1 cellular context compared by ENCODE assay signal in the genomic region with DNA sequence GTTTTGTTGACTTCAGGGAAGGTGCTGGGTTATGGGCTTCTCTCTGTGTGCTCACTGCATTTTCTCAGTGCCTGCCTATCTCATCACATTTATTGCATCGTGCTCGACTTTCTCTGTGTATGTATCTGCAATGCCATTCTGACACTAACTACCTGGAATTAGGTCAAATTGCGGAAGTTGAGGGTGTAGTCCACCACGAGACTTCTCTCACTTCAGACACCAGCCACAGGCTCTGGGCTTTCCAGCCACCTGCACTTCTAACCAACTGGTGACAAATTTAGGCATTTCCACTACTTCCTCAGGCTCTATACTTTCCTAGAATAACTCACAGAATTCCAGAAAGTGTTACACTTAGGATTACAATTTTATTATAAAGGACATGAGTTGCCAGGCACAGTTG.
TF ChIP-seq lines count a peak whose summit lies in the region.

No MANE protein-coding gene starts in this region.

TF ChIP-seq in SK-N-SH, 30 proteins besides CTCF, POLR2A, EP300 and RAD21 (continued from another document):
- TF ChIP-seq MXI1 (IDR thresholded peaks at IDR 0.05; ENCODE audit: low read depth, low read length) (no peak), EZH2phosphoT487 (IDR thresholded peaks at IDR 0.05; ENCODE audit: borderline replicate concordance, low read depth) (no peak), POLR2AphosphoS5 (IDR thresholded peaks at IDR 0.05; ENCODE audit: low read depth, low read length) (no peak), TAF1 (IDR thresholded peaks at IDR 0.05; ENCODE audit: borderline replicate concordance, low read depth, low read length) (no peak), JUND (IDR thresholded peaks at IDR 0.05) (no peak), MEF2A (IDR thresholded peaks at IDR 0.05; ENCODE audit: borderline replicate concordance, low read depth) (no peak), SMC3 (IDR thresholded peaks at IDR 0.05; ENCODE audit: low read depth, low read length) (no peak), YY1 (IDR thresholded peaks at IDR 0.05; ENCODE audit: low read depth) (no peak), RFX5 (IDR thresholded peaks at IDR 0.05; ENCODE audit: low read length) (no peak), NRF1 (IDR thresholded peaks at IDR 0.05; ENCODE audit: low read depth, low read length) (no peak), GABPA (IDR thresholded peaks at IDR 0.05; ENCODE audit: low read depth) (no peak), TEAD4 (IDR thresholded peaks at IDR 0.05; ENCODE audit: borderline replicate concordance, insufficient read depth) (no peak)
- TF ChIP-seq, protein P1, sequence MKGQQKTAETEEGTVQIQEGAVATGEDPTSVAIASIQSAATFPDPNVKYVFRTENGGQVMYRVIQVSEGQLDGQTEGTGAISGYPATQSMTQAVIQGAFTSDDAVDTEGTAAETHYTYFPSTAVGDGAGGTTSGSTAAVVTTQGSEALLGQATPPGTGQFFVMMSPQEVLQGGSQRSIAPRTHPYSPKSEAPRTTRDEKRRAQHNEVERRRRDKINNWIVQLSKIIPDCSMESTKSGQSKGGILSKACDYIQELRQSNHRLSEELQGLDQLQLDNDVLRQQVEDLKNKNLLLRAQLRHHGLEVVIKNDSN (IDR thresholded peaks at IDR 0.05; ENCODE audit: borderline replicate concordance, low read depth), result no peak
- TF ChIP-seq, protein P2, sequence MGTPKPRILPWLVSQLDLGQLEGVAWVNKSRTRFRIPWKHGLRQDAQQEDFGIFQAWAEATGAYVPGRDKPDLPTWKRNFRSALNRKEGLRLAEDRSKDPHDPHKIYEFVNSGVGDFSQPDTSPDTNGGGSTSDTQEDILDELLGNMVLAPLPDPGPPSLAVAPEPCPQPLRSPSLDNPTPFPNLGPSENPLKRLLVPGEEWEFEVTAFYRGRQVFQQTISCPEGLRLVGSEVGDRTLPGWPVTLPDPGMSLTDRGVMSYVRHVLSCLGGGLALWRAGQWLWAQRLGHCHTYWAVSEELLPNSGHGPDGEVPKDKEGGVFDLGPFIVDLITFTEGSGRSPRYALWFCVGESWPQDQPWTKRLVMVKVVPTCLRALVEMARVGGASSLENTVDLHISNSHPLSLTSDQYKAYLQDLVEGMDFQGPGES (IDR thresholded peaks at IDR 0.05; ENCODE audit: low read depth, low read length), result no peak
